ENCODE assay signal across 1 cellular context in the genomic region with DNA sequence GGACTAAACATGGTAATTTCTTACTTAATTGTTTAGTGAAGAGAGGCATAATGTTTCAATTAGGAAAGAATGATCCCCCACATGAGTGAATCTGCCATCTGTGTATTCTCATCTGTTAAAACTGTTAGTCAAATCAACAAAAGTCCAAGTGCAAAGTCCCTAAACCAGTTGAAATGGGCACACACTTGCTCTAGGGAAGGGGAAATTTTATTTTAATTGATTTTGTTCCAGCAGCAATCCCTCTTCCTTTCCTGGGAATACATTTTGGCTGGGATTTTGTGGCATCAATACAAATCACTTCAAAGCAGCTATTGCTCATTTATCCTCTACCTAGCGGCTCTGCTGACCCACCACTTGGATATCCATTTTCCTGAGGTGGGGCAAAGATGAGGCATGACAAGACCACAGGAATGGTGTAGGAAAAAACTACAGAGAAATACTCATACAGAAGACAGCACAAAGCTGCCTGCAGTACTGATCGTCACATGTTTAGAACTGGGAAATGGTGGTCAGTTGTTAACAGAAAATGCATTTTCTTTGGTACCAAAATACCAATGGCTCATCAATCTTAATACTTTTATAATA.
TF ChIP-seq lines count a peak whose summit lies in the region.

No MANE protein-coding gene starts in this region.

TF ChIP-seq in HepG2, 621 proteins besides CTCF, POLR2A, EP300 and RAD21 (continued from another document):
- TF ChIP-seq ZNF597 (CRISPR knock-in tag; IDR thresholded peaks at IDR 0.05) (no peak), ELF4 (CRISPR knock-in tag; IDR thresholded peaks at IDR 0.05; ENCODE audit: borderline replicate concordance) (no peak)
TF ChIP-seq in HepG2: peak in this region for 1.
